ENCODE assay signal across 19 cellular contexts in genomic region chr1:13760921-13761320, GRCh38.
DNase-seq lines count a peak whose midpoint lies in the region; ATAC-seq and TF ChIP-seq lines count a peak whose summit lies in the region.
"Had no signal": no experiment of that assay in that cellular context is flagged by ENCODE, and none has a peak within 500 bp of the region (broad histone marks: within the 10 kb centered on the region; RNA-seq: fewer than 3 reads in every experiment).

No MANE protein-coding gene starts in this region.

- no peak overlapping the region for H3K4me3 Mint-ChIP-seq in MCF 10A (ENCODE audit: unreplicated experiment)
- H3K4me3 Mint-ChIP-seq in central memory CD8-positive, alpha-beta T cell, result no peak overlapping the region
- H3K4me3 Mint-ChIP-seq in activated CD4-positive, alpha-beta T cell treated with anti-CD3 and anti-CD28 coated beads, Interleukin-2, amount 10 ng/mL, durations not matched to agents 24 days and 14 days, result no peak overlapping the region
- H3K4me3 Mint-ChIP-seq: activated CD4-positive, alpha-beta T cell treated with anti-CD3 and anti-CD28 coated beads for 36 hours had no signal

- H3K27me3 ChIP-seq in breast epithelium, result no peaks in the 10 kb centered on the region
- H3K27me3 ChIP-seq in lower lobe of right lung (ENCODE audit: low read depth), result no peaks in the 10 kb centered on the region
- H3K27me3 ChIP-seq: SJSA1 had no signal

- H3K27me3 Mint-ChIP-seq in MCF 10A (ENCODE audit: insufficient read depth, unreplicated experiment), result no peaks in the 10 kb centered on the region
- H3K27me3 Mint-ChIP-seq in central memory CD8-positive, alpha-beta T cell, result no peaks in the 10 kb centered on the region
- no peaks in the 10 kb centered on the region for H3K27me3 Mint-ChIP-seq in activated CD4-positive, alpha-beta T cell treated with anti-CD3 and anti-CD28 coated beads, Interleukin-2, amount 10 ng/mL, durations not matched to agents 24 days and 14 days
- H3K27me3 Mint-ChIP-seq: activated CD4-positive, alpha-beta T cell treated with anti-CD3 and anti-CD28 coated beads for 36 hours; stimulated activated naive CD8-positive, alpha-beta T cell treated with anti-CD3 and anti-CD28 coated beads, Interleukin-15, amount 100 ng/mL, for 72 hours had no signal

- H3K27ac ChIP-seq in breast epithelium, result peak overlapping the region; percentile 46 to 78
- H3K27ac ChIP-seq in lower lobe of right lung, result no peak overlapping the region
- H3K27ac ChIP-seq: HL-60, KMS-11, SJSA1 had no signal

- no TSS peak for BruUV-seq in MCF 10A (replicated peaks; lab: Mats Ljungman, UMichigan)

- H3K4me3 ChIP-seq in breast epithelium (no peak overlapping the region), lower lobe of right lung (no peak overlapping the region)
- H3K4me3 ChIP-seq: SJSA1 had no signal

- no peaks in the 10 kb centered on the region for H3K9me3 Mint-ChIP-seq in MCF 10A (ENCODE audit: unreplicated experiment)
- H3K9me3 Mint-ChIP-seq in central memory CD8-positive, alpha-beta T cell, result no peaks in the 10 kb centered on the region
- H3K9me3 Mint-ChIP-seq in activated CD4-positive, alpha-beta T cell treated with anti-CD3 and anti-CD28 coated beads, Interleukin-2, amount 10 ng/mL, durations not matched to agents 24 days and 14 days, result no peaks in the 10 kb centered on the region
- H3K9me3 Mint-ChIP-seq: activated naive CD4-positive, alpha-beta T cell treated with anti-CD3 and anti-CD28 coated beads, Interleukin-2, amount 50 U/mL, for 72 hours; natural killer cell; stimulated activated naive CD8-positive, alpha-beta T cell treated with anti-CD3 and anti-CD28 coated beads, Interleukin-15, amount 100 ng/mL, for 72 hours had no signal

- H3K9me3 ChIP-seq in breast epithelium, result no peaks in the 10 kb centered on the region
- H3K9me3 ChIP-seq in lower lobe of right lung, result no peaks in the 10 kb centered on the region
- H3K9me3 ChIP-seq: SJSA1 had no signal

- H3K4me1 Mint-ChIP-seq in MCF 10A (ENCODE audit: insufficient read depth, unreplicated experiment), result peaks cover 37% of the 10 kb centered on the region
- peaks cover 86% of the 10 kb centered on the region for H3K4me1 Mint-ChIP-seq in central memory CD8-positive, alpha-beta T cell
- H3K4me1 Mint-ChIP-seq in activated CD4-positive, alpha-beta T cell treated with anti-CD3 and anti-CD28 coated beads, Interleukin-2, amount 10 ng/mL, durations not matched to agents 24 days and 14 days, result peaks cover 46% of the 10 kb centered on the region

- no peak for ATAC-seq in central memory CD8-positive, alpha-beta T cell (replicated peaks; ENCODE audit: extremely low read depth, poor library complexity, severe bottlenecking)
- ATAC-seq in lower lobe of right lung (peak; percentile 37 to 53), omental fat pad (ENCODE audit: low FRiP score) (no peak), left colon (no peak)
- ATAC-seq: activated CD4-positive, alpha-beta T cell treated with anti-CD3 and anti-CD28 coated beads for 36 hours; activated naive CD4-positive, alpha-beta T cell treated with anti-CD3 and anti-CD28 coated beads, Interleukin-2, amount 50 U/mL, for 72 hours; natural killer cell; stimulated activated naive CD8-positive, alpha-beta T cell treated with anti-CD3 and anti-CD28 coated beads, Interleukin-15, amount 100 ng/mL, for 72 hours had no signal

- no peak for TF ChIP-seq POLR2A in breast epithelium (IDR thresholded peaks at IDR 0.05)

- no peaks in the 10 kb centered on the region for H3K36me3 ChIP-seq in breast epithelium
- no peaks in the 10 kb centered on the region for H3K36me3 ChIP-seq in lower lobe of right lung
- H3K36me3 ChIP-seq: SJSA1 had no signal

- no peak overlapping the region for H3K27ac Mint-ChIP-seq in MCF 10A (ENCODE audit: low read depth, unreplicated experiment)
- H3K27ac Mint-ChIP-seq in central memory CD8-positive, alpha-beta T cell (ENCODE audit: low read depth), result peak overlapping the region; percentile 30
- no peak overlapping the region for H3K27ac Mint-ChIP-seq in activated CD4-positive, alpha-beta T cell treated with anti-CD3 and anti-CD28 coated beads, Interleukin-2, amount 10 ng/mL, durations not matched to agents 24 days and 14 days

- peaks cover 2% of the 10 kb centered on the region for H3K36me3 Mint-ChIP-seq in MCF 10A (ENCODE audit: insufficient read depth, unreplicated experiment)
- peaks cover 21% of the 10 kb centered on the region for H3K36me3 Mint-ChIP-seq in central memory CD8-positive, alpha-beta T cell (ENCODE audit: insufficient read depth)
- H3K36me3 Mint-ChIP-seq in activated CD4-positive, alpha-beta T cell treated with anti-CD3 and anti-CD28 coated beads, Interleukin-2, amount 10 ng/mL, durations not matched to agents 24 days and 14 days (ENCODE audit: low read depth), result peaks cover 7% of the 10 kb centered on the region
- H3K36me3 Mint-ChIP-seq: natural killer cell had no signal

- POLR2A ChIA-PET in MCF 10A (lab: Yijun Ruan, JAX), result interaction anchor here (0.6 to 1.3 kb wide), 4 partner anchors 12 to 215 kb away, joined by 3 to 5 read pairs (median 3); no protein-coding TSS in a partner anchor

- TF ChIP-seq CTCF in breast epithelium (IDR thresholded peaks at IDR 0.05) (peak; percentile 8 to 48 (median 15)), MCF 10A (IDR thresholded peaks at IDR 0.05; ENCODE audit: unreplicated experiment) (no peak), lower lobe of right lung (IDR thresholded peaks at IDR 0.05) (no peak), omental fat pad (IDR thresholded peaks at IDR 0.05) (no peak)

- intact Hi-C loops in breast epithelium (cut with DNase I; ENCODE audit: low total_unique reads), result no loop called here
- intact Hi-C loops in MCF 10A (cut with micrococcal nuclease), result no loop called here
- intact Hi-C loops in lower lobe of right lung (cut with DNase I), result no loop called here
- intact Hi-C loops in activated CD4-positive, alpha-beta T cell treated with anti-CD3 and anti-CD28 coated beads, Interleukin-2, amount 10 ng/mL, durations not matched to agents 24 days and 14 days (cut with micrococcal nuclease), result no loop called here
- intact Hi-C loops in left colon (cut with DNase I, micrococcal nuclease), result no loop called here

- peaks cover 0 to 22% of the 10 kb centered on the region in 2 donors for H3K4me1 ChIP-seq in breast epithelium
- H3K4me1 ChIP-seq in lower lobe of right lung, result peaks cover 95% of the 10 kb centered on the region

- DNase-seq in breast epithelium (ENCODE audit: low spot score in 2 of 2) (peak in 1 of 2 donors; percentile 31), MCF 10A (ENCODE audit: unreplicated experiment) (no peak), lower lobe of right lung (no peak), omental fat pad (ENCODE audit: low spot score) (no peak), left colon (no peak)
- DNase-seq in central memory CD8-positive, alpha-beta T cell (ENCODE audit: low spot score in 2 of 2), result no peak
- no peak for DNase-seq in activated CD4-positive, alpha-beta T cell treated with anti-CD3 and anti-CD28 coated beads, Interleukin-2, amount 10 ng/mL, durations not matched to agents 24 days and 14 days
- no peak for DNase-seq in activated CD4-positive, alpha-beta T cell treated with anti-CD3 and anti-CD28 coated beads for 1 hour
- DNase-seq: activated CD4-positive, alpha-beta T cell treated with anti-CD3 and anti-CD28 coated beads for 36 hours; hippocampal formation; natural killer cell; NCI-H446; OCI-M1; stimulated activated naive CD8-positive, alpha-beta T cell treated with anti-CD3 and anti-CD28 coated beads, Interleukin-15, amount 100 ng/mL, for 72 hours; T-helper 9 cell had no signal

- CTCF ChIA-PET in MCF 10A (lab: Yijun Ruan, JAX), result interaction anchor here (0.6 to 1.2 kb wide), 5 partner anchors 11 to 1650 kb away, joined by 3 to 4 read pairs (median 3); no protein-coding TSS in a partner anchor

Comparison
In these comparisons a context has a peak if more than half of its experiments do, and no peak if none do; other contexts are left out.
1. CTCF ChIP-seq: peak in breast epithelium (3 of 3); none in MCF 10A (single experiment), lower lobe of right lung (single experiment) and omental fat pad (0 of 3).
2. ATAC-seq: peak in lower lobe of right lung (2 of 2); none in central memory CD8-positive, alpha-beta T cell (single experiment), omental fat pad (single experiment) and left colon (single experiment).